Comparison of ENCODE assay signal across 9 cellular contexts in the genomic region with DNA sequence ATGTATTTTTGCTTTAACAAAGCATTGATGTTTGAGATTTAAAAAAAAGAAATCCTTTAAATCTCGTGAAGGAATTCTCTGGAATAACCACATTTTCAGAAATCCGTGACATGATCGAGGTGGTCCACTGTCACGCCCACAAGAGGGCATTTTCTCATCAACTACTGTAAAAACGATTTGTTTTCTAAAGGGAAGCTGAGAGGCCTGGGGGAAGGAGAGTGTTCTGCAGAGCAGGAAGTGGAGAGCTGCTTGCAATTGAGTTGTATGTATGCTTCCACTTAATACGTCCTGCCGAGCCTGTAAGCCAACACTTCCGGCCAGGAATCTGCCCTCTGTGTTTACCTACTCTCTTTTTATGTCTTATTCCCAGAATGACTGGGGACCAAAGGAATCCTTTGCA. TPM values are rescaled to one million over a fixed set of nuclear protein-coding genes. Genes with fewer than 3 reads are reported as not detected.
DNase-seq lines count a peak whose midpoint lies in the region; ATAC-seq and TF ChIP-seq lines count a peak whose summit lies in the region.
"Had no signal": no experiment of that assay in that cellular context is flagged by ENCODE, and none has a peak within 500 bp of the region (broad histone marks: within the 10 kb centered on the region; RNA-seq: fewer than 3 reads in every experiment).

No MANE protein-coding gene starts in this region.

- no peaks in the 10 kb centered on the region for H3K79me2 ChIP-seq in neural progenitor cell (ENCODE audit: low read depth)

- H3K9ac ChIP-seq in neural progenitor cell = no peak overlapping the region

- H3K27ac Mint-ChIP-seq in neural progenitor cell = no peak overlapping the region

- TF ChIP-seq CTCF in GM10266 (IDR thresholded peaks at IDR 0.05; ENCODE audit: control insufficient read depth, insufficient read depth, low read depth, missing control alignments) (peak; percentile 31), neural progenitor cell (IDR thresholded peaks at IDR 0.05) (peak; percentile 35), omental fat pad (IDR thresholded peaks at IDR 0.05) (no peak)

- H2AFZ ChIP-seq in neural progenitor cell (replicated peaks) = peak overlapping the region; percentile 69

- no peak for ATAC-seq in omental fat pad (ENCODE audit: low FRiP score)

- peak overlapping the region; percentile 17 for H3K4me3 ChIP-seq in SJCRH30
- no peak overlapping the region for H3K4me3 ChIP-seq in neural progenitor cell

- no peaks in the 10 kb centered on the region for H3K9me3 Mint-ChIP-seq in neural progenitor cell
- H3K9me3 Mint-ChIP-seq: activated T-cell treated with anti-CD3 and anti-CD28 coated beads, Interleukin-2, amount 50 U/mL, for 4 hours had no signal

- no peak overlapping the region for H3K4me3 Mint-ChIP-seq in neural progenitor cell
- H3K4me3 Mint-ChIP-seq: activated T-cell treated with anti-CD3 and anti-CD28 coated beads, Interleukin-2, amount 50 U/mL, for 4 hours had no signal

- H3F3A ChIP-seq in neural progenitor cell (ENCODE audit: low read depth) = peaks cover 5% of the 10 kb centered on the region

- H3K36me3 Mint-ChIP-seq in neural progenitor cell = peaks cover 2% of the 10 kb centered on the region

- H3K27ac ChIP-seq in SJCRH30 (peak overlapping the region; percentile 8; the same call in 1 of the 2 replicates), neural progenitor cell (peak overlapping the region; percentile 6)

- H4K20me1 ChIP-seq in neural progenitor cell (ENCODE audit: low read depth) = no peaks in the 10 kb centered on the region

- peaks cover 22% of the 10 kb centered on the region for H3K4me1 ChIP-seq in SJCRH30
- H3K4me1 ChIP-seq in neural progenitor cell = peaks cover 12% of the 10 kb centered on the region

- H3K36me3 ChIP-seq in SJCRH30 = peaks cover 2% of the 10 kb centered on the region; the same call in 1 of the 2 replicates
- no peaks in the 10 kb centered on the region for H3K36me3 ChIP-seq in neural progenitor cell

- H3K27me3 ChIP-seq in SJCRH30 (no peaks in the 10 kb centered on the region), neural progenitor cell (no peaks in the 10 kb centered on the region)

- H3K9me3 ChIP-seq in SJCRH30 (replicated peaks) (no peaks in the 10 kb centered on the region), neural progenitor cell (ENCODE audit: low read depth) (no peaks in the 10 kb centered on the region)

- DNase-seq in GM10266 (ENCODE audit: extremely low spot score) (peak; percentile 41), H4 (ENCODE audit: low spot score) (peak; percentile 87), LoVo (ENCODE audit: low spot score) (peak; percentile 42), SJCRH30 (peak; percentile 88 to 93), fibroblast of peridontal ligament (ENCODE audit: extremely low read depth) (peak; percentile 85), neural progenitor cell (ENCODE audit: low spot score) (peak; percentile 31), omental fat pad (ENCODE audit: low spot score) (no peak)
- no peak for DNase-seq in activated effector memory CD4-positive, alpha-beta T cell treated with Interleukin-2 at 50 U/mL for 16 hours
- DNase-seq: activated T-cell treated with anti-CD3 and anti-CD28 coated beads, Interleukin-2, amount 50 U/mL, for 4 hours had no signal

- H3K4me1 Mint-ChIP-seq in neural progenitor cell = peaks cover 16% of the 10 kb centered on the region

- H3K4me2 ChIP-seq in neural progenitor cell = peak overlapping the region; percentile 14

- H3K27me3 Mint-ChIP-seq in neural progenitor cell (ENCODE audit: insufficient read depth, low read depth) = no peaks in the 10 kb centered on the region

RNA-seq across cellular contexts. Expression of a gene that starts 19.4 kb away (rescaled TPM):
- total RNA-seq in H4 (2014; rRNA removed; shearing (Covaris generic)) = 1.8 and 2.1 TPM in 2 replicates
- 30.8 and 34.1 TPM in 2 replicates for total RNA-seq in SJCRH30 (2014; rRNA removed; shearing (Covaris generic))
- 1.6 and 2.3 TPM in 2 replicates for total RNA-seq in neural progenitor cell (ENCODE audit: low replicate concordance)
- 10 to 100 TPM in 2 of 4 donors, 1 to 10 TPM in 2; 4.0 to 19.5 (median 12.7) TPM for total RNA-seq in omental fat pad

Comparison
In these comparisons a context has a peak if more than half of its experiments do, and no peak if none do; other contexts are left out.
1. DNase-seq: peak in GM10266 (single experiment), H4 (single experiment), LoVo (single experiment), SJCRH30 (2 of 2), fibroblast of peridontal ligament (single experiment) and neural progenitor cell (single experiment); none in activated effector memory CD4-positive, alpha-beta T cell treated with Interleukin-2 at 50 U/mL for 16 hours (single experiment) and omental fat pad (single experiment).
2. CTCF ChIP-seq: peak in GM10266 (single experiment) and neural progenitor cell (single experiment); none in omental fat pad (0 of 3).